23 cellular contexts compared by ENCODE assay signal in genomic region chr5:135866044-135866443, GRCh38. TPM values are rescaled to one million over a fixed set of nuclear protein-coding genes. Genes with fewer than 3 reads are reported as not detected.
A peak's percentile ranks its signal among the peaks of the same experiment; 100 is the strongest.
DNase-seq lines count a peak whose midpoint lies in the region; ATAC-seq and TF ChIP-seq lines count a peak whose summit lies in the region.
"Had no signal": no experiment of that assay in that cellular context is flagged by ENCODE, and none has a peak within 500 bp of the region (broad histone marks: within the 10 kb centered on the region; RNA-seq: fewer than 3 reads in every experiment).

No MANE protein-coding gene starts in this region.

- intact Hi-C loops in Right ventricle myocardium inferior (cut with DNase I) (no loop called here), Right ventricle myocardium superior (cut with DNase I) (no loop called here), sciatic nerve (cut with DNase I) (no loop called here)

- ATAC-seq in Right ventricle myocardium inferior (no peak), Right ventricle myocardium superior (ENCODE audit: poor library complexity) (no peak), sciatic nerve (peak; percentile 62), GM21423 (IDR thresholded peaks at IDR 0.05; ENCODE audit: unreplicated experiment) (no peak)
- ATAC-seq: A549 had no signal

- no peak for TF ChIP-seq CTCF in GM10248 (IDR thresholded peaks at IDR 0.05; ENCODE audit: control extremely low read depth, extremely low read depth, low read depth, missing control alignments)

- POLR2A ChIA-PET in GM10248 (lab: Yijun Ruan, JAX): no interaction called here

- CTCF ChIA-PET in GM10248 (lab: Yijun Ruan, JAX): no interaction called here

- DNase-seq in Right ventricle myocardium inferior (ENCODE audit: missing footprints) (peak; percentile 17), Right ventricle myocardium superior (no peak), mesenteric fat pad (ENCODE audit: low spot score) (peak; percentile 55), sciatic nerve (ENCODE audit: low spot score) (no peak), GM10248 (ENCODE audit: extremely low spot score) (no peak)
- DNase-seq: AML-193; CD4-positive, alpha-beta memory T cell; CD4-positive, CD25-positive, alpha-beta regulatory T cell; CD8-positive, alpha-beta memory T cell; COR-L47; DMS 273 treated with DMSO at 0.1 percent for 48 hours; DMS153; DMS53; DMS79; DND-41; EL; GDM1 had no signal

RNA-seq across cellular contexts. Expression of gene IL9, which starts 29.6 kb away (rescaled TPM):
- total RNA-seq in Right ventricle myocardium inferior: not detected
- total RNA-seq in Right ventricle myocardium superior: not detected
- total RNA-seq in mesenteric fat pad: not detected
- not detected for total RNA-seq in sciatic nerve
- total RNA-seq: A172; B cell; CD4-positive, alpha-beta memory T cell; CD4-positive, CD25-positive, alpha-beta regulatory T cell; Daoy; G401 had no signal

RNA-seq across cellular contexts. Expression of gene SLC25A48, which starts 31.6 kb away (rescaled TPM):
- not detected for total RNA-seq in Right ventricle myocardium inferior
- not detected for total RNA-seq in Right ventricle myocardium superior
- not detected for total RNA-seq in mesenteric fat pad
- 59.3 TPM for total RNA-seq in sciatic nerve
- total RNA-seq: A172; B cell; CD4-positive, alpha-beta memory T cell; CD4-positive, CD25-positive, alpha-beta regulatory T cell; CD8-positive, alpha-beta memory T cell; Daoy; G401 had no signal

Comparison
In these comparisons a context has a peak if more than half of its experiments do, and no peak if none do; other contexts are left out.
1. DNase-seq: peak in Right ventricle myocardium inferior (single experiment) and mesenteric fat pad (single experiment); none in Right ventricle myocardium superior (single experiment), sciatic nerve (single experiment) and GM10248 (single experiment).
2. RNA of gene SLC25A48, which starts 31.6 kb away (total RNA-seq): 59.3 TPM in sciatic nerve (single experiment); not detected in Right ventricle myocardium inferior (single experiment), not detected in Right ventricle myocardium superior (single experiment) and not detected in mesenteric fat pad (single experiment); every median in the first group is over 10 times any median in the second.